1 cellular context compared by ENCODE assay signal in the genomic region with DNA sequence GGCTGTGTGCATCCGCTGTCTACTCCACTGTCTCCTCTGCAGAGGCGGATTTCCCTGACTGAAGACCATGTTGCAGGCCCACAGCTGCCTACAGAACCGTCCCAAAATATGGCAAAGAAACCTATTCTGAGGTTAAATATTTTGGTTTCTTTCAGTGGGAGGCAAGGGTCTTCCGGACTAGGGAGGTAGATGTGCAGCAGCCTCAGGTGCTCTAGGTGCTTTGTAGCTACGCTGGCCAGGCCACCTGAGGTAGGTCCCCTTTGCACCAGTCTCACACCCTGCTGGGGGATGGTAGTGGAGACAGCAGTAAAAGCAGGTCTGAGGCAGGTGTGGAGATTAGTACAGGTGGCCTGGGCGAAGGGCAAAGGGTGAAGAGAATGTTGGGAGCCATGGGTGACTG.
A peak's percentile ranks its signal among the peaks of the same experiment; 100 is the strongest.
TF ChIP-seq lines count a peak whose summit lies in the region.

No MANE protein-coding gene starts in this region.

TF ChIP-seq in HepG2, 621 proteins besides CTCF, POLR2A, EP300 and RAD21:
- TF ChIP-seq ASH2L (IDR thresholded peaks at IDR 0.05; ENCODE audit: insufficient read length, low read depth, low read length) (no peak), RBM22 (optimal IDR thresholded peaks at IDR 0.05; ENCODE audit: low read length) (peak; percentile 65)
